In the genomic region with DNA sequence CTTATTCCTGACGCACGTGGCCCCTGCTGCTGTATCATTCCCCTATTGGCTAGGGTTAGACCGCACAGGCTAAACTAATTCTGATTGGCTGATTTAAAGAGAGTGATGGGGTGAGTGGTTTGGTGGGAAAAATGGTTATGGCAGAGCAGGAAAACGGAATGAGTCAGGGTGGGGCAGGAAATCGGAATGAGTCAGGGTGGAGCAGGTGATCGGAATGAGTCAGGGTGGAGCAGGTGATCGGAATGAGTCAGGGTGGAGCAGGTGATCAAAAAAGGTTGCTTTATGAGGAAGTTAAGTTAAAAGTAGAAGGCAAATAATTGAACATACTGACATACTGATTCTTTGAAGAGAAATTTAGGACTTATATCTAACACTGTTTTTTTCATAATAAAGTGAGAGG, we compare ENCODE assay signal across 7 cellular contexts. TPM values are rescaled to one million over a fixed set of nuclear protein-coding genes. Genes with fewer than 3 reads are reported as not detected.
"Had no signal": no experiment of that assay in that cellular context is flagged by ENCODE, and none has a peak within 500 bp of the region (broad histone marks: within the 10 kb centered on the region; RNA-seq: fewer than 3 reads in every experiment).

No MANE protein-coding gene starts in this region.

RNA-seq across cellular contexts. Expression of gene ALLC, which starts 2.6 kb away (rescaled TPM):
- total RNA-seq: activated CD8-positive, alpha-beta memory T cell treated with anti-CD3 and anti-CD28 coated beads for 36 hours; esophagus muscularis mucosa; lung microvascular endothelial cell; mucosa of descending colon; naive thymus-derived CD8-positive, alpha-beta T cell; occipital lobe had no signal

RNA-seq across cellular contexts. Expression of gene DCDC2C, which starts 42.7 kb away (rescaled TPM):
- total RNA-seq: activated CD8-positive, alpha-beta memory T cell treated with anti-CD3 and anti-CD28 coated beads for 36 hours; lung microvascular endothelial cell; naive thymus-derived CD8-positive, alpha-beta T cell; right lobe of liver had no signal
